ENCODE assay signal across 10 cellular contexts in genomic region chr12:50507930-50508329, GRCh38. TPM values are rescaled to one million over a fixed set of nuclear protein-coding genes. Genes with fewer than 3 reads are reported as not detected.
DNase-seq lines count a peak whose midpoint lies in the region; ATAC-seq and TF ChIP-seq lines count a peak whose summit lies in the region.
"Had no signal": no experiment of that assay in that cellular context is flagged by ENCODE, and none has a peak within 500 bp of the region (broad histone marks: within the 10 kb centered on the region; RNA-seq: fewer than 3 reads in every experiment).

No MANE protein-coding gene starts in this region.

- H3K4me2 ChIP-seq in PC-9 = peak overlapping the region; percentile 96
- peak overlapping the region; percentile 25 for H3K4me2 ChIP-seq in neural progenitor cell

- H3K4me3 ChIP-seq in PC-9 = no peak overlapping the region
- no peak overlapping the region for H3K4me3 ChIP-seq in neural progenitor cell
- no peak overlapping the region for H3K4me3 ChIP-seq in endodermal cell (ENCODE audit: low read length)
- H3K4me3 ChIP-seq: tibial artery had no signal

- H3K9ac ChIP-seq in neural progenitor cell (no peak overlapping the region), endodermal cell (ENCODE audit: extremely low read depth, low read length, poor library complexity, severe bottlenecking) (no peak overlapping the region)

- no peaks in the 10 kb centered on the region for H3K9me3 ChIP-seq in PC-9 (ENCODE audit: insufficient read depth, low read depth)
- no peaks in the 10 kb centered on the region for H3K9me3 ChIP-seq in neural progenitor cell (ENCODE audit: low read depth)
- no peaks in the 10 kb centered on the region for H3K9me3 ChIP-seq in endodermal cell (ENCODE audit: control insufficient read depth, low read length)
- H3K9me3 ChIP-seq: tibial artery had no signal

- H4K20me1 ChIP-seq in PC-9 (ENCODE audit: insufficient read depth) (peaks cover 25% of the 10 kb centered on the region), neural progenitor cell (ENCODE audit: low read depth) (peaks cover 29% of the 10 kb centered on the region)

- H3K4me3 Mint-ChIP-seq in Calu3 (ENCODE audit: low read depth, unreplicated experiment) (peak overlapping the region; percentile 77), neural progenitor cell (peak overlapping the region; percentile 46), endodermal cell (no peak overlapping the region)
- H3K4me3 Mint-ChIP-seq in dendritic cell treated with granulocyte-macrophage colony-stimulating factor and Interleukin-4, amounts not matched to agents 40 ng/mL and 50 ng/mL, for 4 days = peak overlapping the region; percentile 94

- H3K27ac Mint-ChIP-seq in Calu3 (ENCODE audit: unreplicated experiment) (peak overlapping the region; percentile 18), neural progenitor cell (no peak overlapping the region), endodermal cell (no peak overlapping the region)
- H3K27ac Mint-ChIP-seq in dendritic cell treated with granulocyte-macrophage colony-stimulating factor and Interleukin-4, amounts not matched to agents 40 ng/mL and 50 ng/mL, for 4 days = peak overlapping the region; percentile 95

- H3F3A ChIP-seq in PC-9 (ENCODE audit: insufficient read depth, low read depth) (peaks cover 11% of the 10 kb centered on the region; the same call in 1 of the 2 replicates), neural progenitor cell (ENCODE audit: low read depth) (no peaks in the 10 kb centered on the region)

- H3K4me1 Mint-ChIP-seq in Calu3 (ENCODE audit: low read depth, unreplicated experiment) (peaks cover 25% of the 10 kb centered on the region), neural progenitor cell (peaks cover 26% of the 10 kb centered on the region), endodermal cell (peaks cover 39% of the 10 kb centered on the region)
- peaks cover 42% of the 10 kb centered on the region for H3K4me1 Mint-ChIP-seq in dendritic cell treated with granulocyte-macrophage colony-stimulating factor and Interleukin-4, amounts not matched to agents 40 ng/mL and 50 ng/mL, for 4 days (ENCODE audit: low read depth)

- no peaks in the 10 kb centered on the region for H3K9me2 ChIP-seq in PC-9 (ENCODE audit: insufficient read depth)

- H2AFZ ChIP-seq in PC-9 (no peak overlapping the region), neural progenitor cell (replicated peaks) (no peak overlapping the region)

- BruUV-seq in Calu3 (replicated peaks; lab: Mats Ljungman, UMichigan) (no TSS peak), PC-9 (replicated peaks; lab: Mats Ljungman, UMichigan) (no TSS peak)

- H3K27me3 ChIP-seq in PC-9 (ENCODE audit: insufficient read depth, low read depth) (no peaks in the 10 kb centered on the region), neural progenitor cell (no peaks in the 10 kb centered on the region), endodermal cell (ENCODE audit: control insufficient read depth, insufficient read depth, low read length, poor library complexity, severe bottlenecking) (no peaks in the 10 kb centered on the region)
- H3K27me3 ChIP-seq: tibial artery had no signal

- peaks cover 39% of the 10 kb centered on the region for H3K36me3 Mint-ChIP-seq in Calu3 (ENCODE audit: insufficient read depth, unreplicated experiment)
- H3K36me3 Mint-ChIP-seq in dendritic cell treated with granulocyte-macrophage colony-stimulating factor and Interleukin-4, amounts not matched to agents 40 ng/mL and 50 ng/mL, for 4 days (ENCODE audit: low read depth) = peaks cover 46% of the 10 kb centered on the region
- no peaks in the 10 kb centered on the region for H3K36me3 Mint-ChIP-seq in neural progenitor cell
- no peaks in the 10 kb centered on the region for H3K36me3 Mint-ChIP-seq in endodermal cell (ENCODE audit: low read depth)

- H3K79me2 ChIP-seq in PC-9 (ENCODE audit: low read depth) (peaks cover 80% of the 10 kb centered on the region), neural progenitor cell (ENCODE audit: low read depth) (peaks cover 78% of the 10 kb centered on the region)

- H3K36me3 ChIP-seq in PC-9 (ENCODE audit: low read depth) (0 out of 2 replicates have a peak, but pooled peaks cover 6% of the 10 kb centered on the region), neural progenitor cell (no peaks in the 10 kb centered on the region), endodermal cell (ENCODE audit: control insufficient read depth, insufficient read depth, low read length) (no peaks in the 10 kb centered on the region)
- H3K36me3 ChIP-seq: tibial artery had no signal

- no peaks in the 10 kb centered on the region for H3K27me3 Mint-ChIP-seq in Calu3 (ENCODE audit: unreplicated experiment)
- no peaks in the 10 kb centered on the region for H3K27me3 Mint-ChIP-seq in dendritic cell treated with granulocyte-macrophage colony-stimulating factor and Interleukin-4, amounts not matched to agents 40 ng/mL and 50 ng/mL, for 4 days
- no peaks in the 10 kb centered on the region for H3K27me3 Mint-ChIP-seq in neural progenitor cell (ENCODE audit: insufficient read depth, low read depth)
- H3K27me3 Mint-ChIP-seq in endodermal cell (ENCODE audit: insufficient read depth) = no peaks in the 10 kb centered on the region

- H3K4me1 ChIP-seq in PC-9 (replicated peaks; ENCODE audit: insufficient read depth) (peaks cover 30% of the 10 kb centered on the region), neural progenitor cell (peaks cover 12% of the 10 kb centered on the region), endodermal cell (ENCODE audit: control insufficient read depth, insufficient read depth, low read length) (peaks cover 3% of the 10 kb centered on the region)

- POLR2A ChIA-PET in PC-9 (lab: Charles Lee; ENCODE audit: unreplicated experiment) = interaction anchor here (0.6 kb wide), 1 partner anchor 135 kb away, joined by 4 read pairs; no protein-coding TSS in a partner anchor
- POLR2A ChIA-PET in HEK293T (lab: Yijun Ruan, JAX) = no interaction called here

- intact Hi-C loops in Calu3 (cut with micrococcal nuclease; ENCODE audit: unreplicated experiment) (loop anchor here (5.0 kb wide), 1 partner anchor 39 kb away; no protein-coding TSS in a partner anchor), PC-9 (cut with micrococcal nuclease; ENCODE audit: unreplicated experiment) (no loop called here)
- intact Hi-C loops in dendritic cell treated with granulocyte-macrophage colony-stimulating factor and Interleukin-4, amounts not matched to agents 40 ng/mL and 50 ng/mL, for 4 days (cut with micrococcal nuclease) = loop anchor here (5.0 kb wide), 2 partner anchors 34 to 64 kb away; no protein-coding TSS in a partner anchor

- WGBS in endodermal cell (ENCODE audit: insufficient coverage in 1 of 2, insufficient read length in 1 of 2), 2 experiments = 88 to 97% methylated on average over 1 to 2 of the region's 2 CpGs

- H3K9me3 Mint-ChIP-seq in Calu3 (ENCODE audit: low read depth, unreplicated experiment) (no peaks in the 10 kb centered on the region), neural progenitor cell (no peaks in the 10 kb centered on the region), endodermal cell (no peaks in the 10 kb centered on the region)
- no peaks in the 10 kb centered on the region for H3K9me3 Mint-ChIP-seq in dendritic cell treated with granulocyte-macrophage colony-stimulating factor and Interleukin-4, amounts not matched to agents 40 ng/mL and 50 ng/mL, for 4 days

- no peak for ATAC-seq in HG03097 (IDR thresholded peaks at IDR 0.05; ENCODE audit: low FRiP score, unreplicated experiment)

- DNase-seq in Calu3 (no peak), PC-9 (no peak), neural progenitor cell (ENCODE audit: low spot score) (no peak), endodermal cell (no peak), HEK293T (ENCODE audit: extremely low spot score) (no peak)
- DNase-seq in central memory CD4-positive, alpha-beta T cell = no peak
- DNase-seq: NCI-H510A, tibial artery had no signal

- no peak for TF ChIP-seq CTCF in Calu3 (IDR thresholded peaks at IDR 0.05; ENCODE audit: unreplicated experiment)
- TF ChIP-seq CTCF in PC-9 (conservative IDR thresholded peaks at IDR 0.05) = no peak
- TF ChIP-seq CTCF in neural progenitor cell (IDR thresholded peaks at IDR 0.05) = no peak
- no peak for TF ChIP-seq CTCF in endodermal cell (conservative IDR thresholded peaks at IDR 0.05)

- CTCF ChIA-PET in Calu3 (lab: Charles Lee) = interaction anchor here (0.5 to 1.2 kb wide), 3 partner anchors 65 to 884 kb away, joined by 3 to 10 read pairs (median 3); no protein-coding TSS in a partner anchor
- CTCF ChIA-PET in PC-9 (lab: Charles Lee) = interaction anchor here (0.6 kb wide), 2 partner anchors 129 to 613 kb away, joined by 3 to 7 read pairs; no protein-coding TSS in a partner anchor
- CTCF ChIA-PET in HEK293T (lab: Yijun Ruan, JAX) = interaction anchor here (1.0 kb wide), 1 partner anchor 136 kb away, joined by 3 read pairs; no protein-coding TSS in a partner anchor

- H3K27ac ChIP-seq in PC-9 = no peak overlapping the region
- H3K27ac ChIP-seq in neural progenitor cell = no peak overlapping the region
- H3K27ac ChIP-seq in endodermal cell (ENCODE audit: low read depth, low read length) = no peak overlapping the region
- H3K27ac ChIP-seq: tibial artery had no signal

TF ChIP-seq in HEK293T, 16 proteins besides CTCF, POLR2A, EP300 and RAD21:
- TF ChIP-seq NFRKB (IDR thresholded peaks at IDR 0.05) = no peak
- TF ChIP-seq ZNF384 (IDR thresholded peaks at IDR 0.05) = no peak
- no peak for TF ChIP-seq FOXK2 (IDR thresholded peaks at IDR 0.05)
- TF ChIP-seq FOXA1 (IDR thresholded peaks at IDR 0.05) = no peak
- TF ChIP-seq TARDBP (IDR thresholded peaks at IDR 0.05) = no peak
- TF ChIP-seq ARNT (IDR thresholded peaks at IDR 0.05) = no peak
- no peak for TF ChIP-seq L3MBTL2 (conservative IDR thresholded peaks at IDR 0.05)
- TF ChIP-seq BHLHE40 (IDR thresholded peaks at IDR 0.05; ENCODE audit: borderline replicate concordance) = no peak
- TF ChIP-seq ELF4 (IDR thresholded peaks at IDR 0.05) = no peak
- TF ChIP-seq CTBP1 (IDR thresholded peaks at IDR 0.05; ENCODE audit: borderline replicate concordance) = no peak

RNA-seq across cellular contexts. Expression of gene DIP2B, which starts 3.1 kb away (rescaled TPM):
- total RNA-seq in Calu3 (2022) = 22.8 and 24.5 TPM in 2 replicates
- 29.0 and 29.4 TPM in 2 replicates for total RNA-seq in PC-9 (2021)
- total RNA-seq in neural progenitor cell (ENCODE audit: low replicate concordance) = 37.1 and 37.4 TPM in 2 replicates
- 10 to 100 TPM; 20.6 to 21.3 TPM for total RNA-seq in endodermal cell
- 19.2 TPM for polyA plus RNA-seq in endodermal cell (2013, experiment 1 of 2)
- polyA plus RNA-seq in endodermal cell (2013, experiment 2 of 2) = 18.2 TPM

Comparison
In these comparisons a context has a peak if more than half of its experiments do, and no peak if none do; other contexts are left out.
1. H3K27ac Mint-ChIP-seq: peak in Calu3 (single experiment) and dendritic cell treated with granulocyte-macrophage colony-stimulating factor and Interleukin-4, amounts not matched to agents 40 ng/mL and 50 ng/mL, for 4 days (single experiment); none in neural progenitor cell (single experiment) and endodermal cell (single experiment).